1 cellular context compared by ENCODE assay signal in genomic region chr6:106027760-106028159, GRCh38.
TF ChIP-seq lines count a peak whose summit lies in the region.

No MANE protein-coding gene starts in this region.

TF ChIP-seq in GM23338, 12 proteins besides CTCF, POLR2A, EP300 and RAD21 (continued from another document):
- TF ChIP-seq, protein P1, sequence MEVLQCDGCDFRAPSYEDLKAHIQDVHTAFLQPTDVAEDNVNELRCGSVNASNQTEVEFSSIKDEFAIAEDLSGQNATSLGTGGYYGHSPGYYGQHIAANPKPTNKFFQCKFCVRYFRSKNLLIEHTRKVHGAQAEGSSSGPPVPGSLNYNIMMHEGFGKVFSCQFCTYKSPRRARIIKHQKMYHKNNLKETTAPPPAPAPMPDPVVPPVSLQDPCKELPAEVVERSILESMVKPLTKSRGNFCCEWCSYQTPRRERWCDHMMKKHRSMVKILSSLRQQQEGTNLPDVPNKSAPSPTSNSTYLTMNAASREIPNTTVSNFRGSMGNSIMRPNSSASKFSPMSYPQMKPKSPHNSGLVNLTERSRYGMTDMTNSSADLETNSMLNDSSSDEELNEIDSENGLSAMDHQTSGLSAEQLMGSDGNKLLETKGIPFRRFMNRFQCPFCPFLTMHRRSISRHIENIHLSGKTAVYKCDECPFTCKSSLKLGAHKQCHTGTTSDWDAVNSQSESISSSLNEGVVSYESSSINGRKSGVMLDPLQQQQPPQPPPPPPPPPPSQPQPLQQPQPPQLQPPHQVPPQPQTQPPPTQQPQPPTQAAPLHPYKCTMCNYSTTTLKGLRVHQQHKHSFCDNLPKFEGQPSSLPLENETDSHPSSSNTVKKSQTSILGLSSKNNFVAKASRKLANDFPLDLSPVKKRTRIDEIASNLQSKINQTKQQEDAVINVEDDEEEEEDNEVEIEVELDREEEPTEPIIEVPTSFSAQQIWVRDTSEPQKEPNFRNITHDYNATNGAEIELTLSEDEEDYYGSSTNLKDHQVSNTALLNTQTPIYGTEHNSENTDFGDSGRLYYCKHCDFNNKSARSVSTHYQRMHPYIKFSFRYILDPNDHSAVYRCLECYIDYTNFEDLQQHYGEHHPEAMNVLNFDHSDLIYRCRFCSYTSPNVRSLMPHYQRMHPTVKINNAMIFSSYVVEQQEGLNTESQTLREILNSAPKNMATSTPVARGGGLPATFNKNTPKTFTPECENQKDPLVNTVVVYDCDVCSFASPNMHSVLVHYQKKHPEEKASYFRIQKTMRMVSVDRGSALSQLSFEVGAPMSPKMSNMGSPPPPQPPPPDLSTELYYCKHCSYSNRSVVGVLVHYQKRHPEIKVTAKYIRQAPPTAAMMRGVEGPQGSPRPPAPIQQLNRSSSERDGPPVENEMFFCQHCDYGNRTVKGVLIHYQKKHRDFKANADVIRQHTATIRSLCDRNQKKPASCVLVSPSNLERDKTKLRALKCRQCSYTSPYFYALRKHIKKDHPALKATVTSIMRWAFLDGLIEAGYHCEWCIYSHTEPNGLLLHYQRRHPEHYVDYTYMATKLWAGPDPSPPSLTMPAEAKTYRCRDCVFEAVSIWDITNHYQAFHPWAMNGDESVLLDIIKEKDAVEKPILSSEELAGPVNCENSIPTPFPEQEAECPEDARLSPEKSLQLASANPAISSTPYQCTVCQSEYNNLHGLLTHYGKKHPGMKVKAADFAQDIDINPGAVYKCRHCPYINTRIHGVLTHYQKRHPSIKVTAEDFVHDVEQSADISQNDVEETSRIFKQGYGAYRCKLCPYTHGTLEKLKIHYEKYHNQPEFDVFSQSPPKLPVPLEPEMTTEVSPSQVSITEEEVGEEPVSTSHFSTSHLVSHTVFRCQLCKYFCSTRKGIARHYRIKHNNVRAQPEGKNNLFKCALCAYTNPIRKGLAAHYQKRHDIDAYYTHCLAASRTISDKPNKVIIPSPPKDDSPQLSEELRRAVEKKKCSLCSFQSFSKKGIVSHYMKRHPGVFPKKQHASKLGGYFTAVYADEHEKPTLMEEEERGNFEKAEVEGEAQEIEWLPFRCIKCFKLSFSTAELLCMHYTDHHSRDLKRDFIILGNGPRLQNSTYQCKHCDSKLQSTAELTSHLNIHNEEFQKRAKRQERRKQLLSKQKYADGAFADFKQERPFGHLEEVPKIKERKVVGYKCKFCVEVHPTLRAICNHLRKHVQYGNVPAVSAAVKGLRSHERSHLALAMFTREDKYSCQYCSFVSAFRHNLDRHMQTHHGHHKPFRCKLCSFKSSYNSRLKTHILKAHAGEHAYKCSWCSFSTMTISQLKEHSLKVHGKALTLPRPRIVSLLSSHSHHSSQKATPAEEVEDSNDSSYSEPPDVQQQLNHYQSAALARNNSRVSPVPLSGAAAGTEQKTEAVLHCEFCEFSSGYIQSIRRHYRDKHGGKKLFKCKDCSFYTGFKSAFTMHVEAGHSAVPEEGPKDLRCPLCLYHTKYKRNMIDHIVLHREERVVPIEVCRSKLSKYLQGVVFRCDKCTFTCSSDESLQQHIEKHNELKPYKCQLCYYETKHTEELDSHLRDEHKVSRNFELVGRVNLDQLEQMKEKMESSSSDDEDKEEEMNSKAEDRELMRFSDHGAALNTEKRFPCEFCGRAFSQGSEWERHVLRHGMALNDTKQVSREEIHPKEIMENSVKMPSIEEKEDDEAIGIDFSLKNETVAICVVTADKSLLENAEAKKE (CRISPR knock-in tag; IDR thresholded peaks at IDR 0.05) = no peak
